ENCODE assay signal across 6 cellular contexts in the genomic region with DNA sequence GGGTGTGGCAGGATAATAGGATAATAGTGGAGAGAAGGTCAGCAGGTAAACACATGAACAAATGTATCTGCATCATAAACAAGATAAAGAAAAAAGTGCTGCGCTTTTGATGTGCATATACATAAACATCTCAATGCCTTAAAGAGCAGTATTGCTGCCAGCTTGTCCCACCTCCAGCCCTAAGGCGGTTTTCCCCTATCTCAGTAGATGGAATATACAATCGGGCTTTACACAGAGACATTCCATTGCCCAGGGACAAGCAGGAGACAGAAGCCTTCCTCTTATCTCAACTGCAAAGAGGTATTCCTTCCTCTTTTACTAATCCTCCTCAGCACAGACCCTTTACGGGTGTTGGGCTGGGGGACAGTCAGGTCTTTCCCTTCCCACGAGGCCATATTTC. TPM values are rescaled to one million over a fixed set of nuclear protein-coding genes. Genes with fewer than 3 reads are reported as not detected.
"Had no signal": no experiment of that assay in that cellular context is flagged by ENCODE, and none has a peak within 500 bp of the region (broad histone marks: within the 10 kb centered on the region; RNA-seq: fewer than 3 reads in every experiment).

No MANE protein-coding gene starts in this region.

RNA-seq across cellular contexts. Expression of a gene that starts 43.1 kb away (rescaled TPM):
- total RNA-seq: GM23248, H4, HepG2, HFFc6, HT1080 had no signal
- polyA plus RNA-seq: GM23248, HepG2, IgD-negative memory B cell had no signal
